Comparison of ENCODE assay signal across 8 cellular contexts in the genomic region with DNA sequence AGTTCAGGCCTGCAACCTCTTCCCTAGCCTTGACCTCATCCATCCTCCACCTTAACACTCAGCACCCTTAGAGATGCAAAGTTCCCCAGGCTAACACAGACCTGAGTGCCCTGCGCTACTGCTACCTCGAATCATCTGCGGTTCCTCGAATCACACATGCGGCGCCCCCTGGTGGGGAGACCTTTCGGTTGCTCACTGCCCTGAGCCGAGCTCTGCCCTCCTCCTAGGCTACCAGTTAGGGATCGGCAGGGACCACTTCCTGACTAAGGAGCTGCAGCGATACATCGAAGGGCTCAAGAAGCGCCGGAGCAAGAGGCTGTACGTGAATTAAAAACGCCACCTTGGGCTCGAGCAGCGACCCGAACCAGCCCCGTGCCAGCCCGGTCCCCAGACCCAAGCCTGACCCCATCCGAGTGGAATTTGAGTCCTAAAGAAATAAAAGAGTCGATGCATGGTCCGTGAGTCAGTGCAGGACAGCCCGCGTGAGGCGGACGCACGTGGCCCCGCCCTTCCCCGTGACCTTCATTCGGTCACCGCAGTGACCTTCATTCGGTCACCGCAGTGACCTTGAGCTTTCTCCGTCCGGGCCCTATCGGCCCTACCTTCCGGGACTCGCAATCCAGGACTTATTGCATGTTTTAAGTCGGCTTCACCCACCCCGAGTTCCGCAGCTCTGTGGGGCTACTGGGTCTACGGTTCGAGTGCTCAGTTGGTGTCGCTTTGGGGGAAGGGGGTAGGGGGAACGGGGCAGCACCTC. TPM values are rescaled to one million over a fixed set of nuclear protein-coding genes. Genes with fewer than 3 reads are reported as not detected.
DNase-seq lines count a peak whose midpoint lies in the region; ATAC-seq and TF ChIP-seq lines count a peak whose summit lies in the region.

No MANE protein-coding gene starts in this region.

- no peaks in the 10 kb centered on the region for H3K9me3 ChIP-seq in DOHH2 (ENCODE audit: control insufficient read depth, insufficient read depth, low read length)

- H3F3A ChIP-seq in DOHH2 (ENCODE audit: control insufficient read depth, insufficient read depth): no peaks in the 10 kb centered on the region; the same call in 1 of the 2 replicates

- H3K9me2 ChIP-seq in DOHH2 (replicated peaks; ENCODE audit: control insufficient read depth, low read length): no peaks in the 10 kb centered on the region

- peak; percentile 22 for ATAC-seq in GM21786 (IDR thresholded peaks at IDR 0.05; ENCODE audit: unreplicated experiment)
- ATAC-seq in naive thymus-derived CD8-positive, alpha-beta T cell: peak; percentile 33 to 39

- H3K36me3 Mint-ChIP-seq in naive thymus-derived CD8-positive, alpha-beta T cell: peaks cover 0 to 12% (median 0%) of the 10 kb centered on the region in 3 donors

- no peaks in the 10 kb centered on the region for H4K20me1 ChIP-seq in DOHH2 (ENCODE audit: control insufficient read depth, insufficient read depth, low read depth, low read length)

- peaks cover 29% of the 10 kb centered on the region for H3K36me3 ChIP-seq in DOHH2 (ENCODE audit: control insufficient read depth, low read length)

- peaks cover 35% of the 10 kb centered on the region for H3K79me2 ChIP-seq in DOHH2 (ENCODE audit: control insufficient read depth, low read length)

- H3K4me2 ChIP-seq in DOHH2 (ENCODE audit: low read length): peak overlapping the region; percentile 89

- H3K27ac ChIP-seq in DOHH2 (ENCODE audit: low read depth, low read length): peak overlapping the region; percentile 88

- peaks cover 41% of the 10 kb centered on the region for H3K4me1 ChIP-seq in DOHH2 (ENCODE audit: control insufficient read depth, low read length)

- H3K4me1 Mint-ChIP-seq in naive thymus-derived CD8-positive, alpha-beta T cell: peaks cover 22 to 47% (median 43%) of the 10 kb centered on the region in 4 donors

- peaks cover 12 to 18% (median 14%) of the 10 kb centered on the region in 5 donors for H3K27me3 Mint-ChIP-seq in naive thymus-derived CD8-positive, alpha-beta T cell

- peak overlapping the region; percentile 85 to 97 (median 93) for H3K4me3 Mint-ChIP-seq in naive thymus-derived CD8-positive, alpha-beta T cell

- TF ChIP-seq CTCF in DOHH2 (IDR thresholded peaks at IDR 0.05; ENCODE audit: low read depth, low read length, poor library complexity, severe bottlenecking) (peak; percentile 99), fibroblast of mammary gland (conservative IDR thresholded peaks at IDR 0.05; ENCODE audit: control insufficient read depth, insufficient read depth, low read depth, low read length) (peak; percentile 86)

- peak; percentile 89 for DNase-seq in LHCN-M2 (ENCODE audit: low read depth)
- peak; percentile 85 for DNase-seq in RPMI7951 (ENCODE audit: low read depth)
- peak; percentile 86 to 96 for DNase-seq in activated T-helper 1 cell treated with anti-CD3 and anti-CD28 coated beads, Interleukin-2, amount 50 U/mL, for 16 hours (ENCODE audit: low read depth in 1 of 2, low spot score in 1 of 2)
- peak; percentile 89 for DNase-seq in fibroblast of mammary gland (ENCODE audit: low read depth)
- peak; percentile 83 to 95 (median 90) for DNase-seq in naive thymus-derived CD8-positive, alpha-beta T cell
- peak; percentile 77 to 92 (median 87) for DNase-seq in stimulated activated naive CD4-positive, alpha-beta T cell (lab: John Stamatoyannopoulos, UW)

- peak overlapping the region; percentile 86 for H3K4me3 ChIP-seq in DOHH2 (ENCODE audit: low read length)
- peak overlapping the region; percentile 59 for H3K4me3 ChIP-seq in fibroblast of mammary gland (ENCODE audit: control insufficient read depth, low read depth, low read length)

- peaks cover 15% of the 10 kb centered on the region for H3K27me3 ChIP-seq in DOHH2 (ENCODE audit: control insufficient read depth, low read length)

- peak overlapping the region; percentile 87 to 98 (median 95) for H3K27ac Mint-ChIP-seq in naive thymus-derived CD8-positive, alpha-beta T cell

- H3K9me3 Mint-ChIP-seq in naive thymus-derived CD8-positive, alpha-beta T cell: no peaks in the 10 kb centered on the region

- POLR2A ChIA-PET in naive thymus-derived CD8-positive, alpha-beta T cell (lab: Charles Lee): interaction anchor here (0.7 to 7.5 kb wide), 23 partner anchors 13 to 791 kb away, joined by 3 to 113 read pairs (median 5); partner anchors contain the start of genes BAD, FERMT3, FKBP2 and GPR137

RNA-seq across cellular contexts. Expression of gene ESRRA, which starts 0.8 kb away (rescaled TPM):
- 58.2 and 59.8 TPM in 2 replicates for total RNA-seq in LHCN-M2 (2014; rRNA removed)
- polyA plus RNA-seq in LHCN-M2 (2012): 21.6 TPM
- total RNA-seq in RPMI7951 (2014; rRNA removed; shearing (Covaris generic)): 7.4 and 10.8 TPM in 2 replicates
- total RNA-seq in naive thymus-derived CD8-positive, alpha-beta T cell: 10 to 100 TPM; 19.9 to 24.9 TPM
- polyA plus RNA-seq in naive thymus-derived CD8-positive, alpha-beta T cell: 1 to 10 TPM; 3.5 to 9.1 (median 4.8) TPM

RNA-seq across cellular contexts. Expression of gene CATSPERZ, which starts 4.3 kb away (rescaled TPM):
- total RNA-seq in LHCN-M2 (2014; rRNA removed): 0.29 TPM in 1 of 2 replicates, not detected in the other
- polyA plus RNA-seq in LHCN-M2 (2012): 0.17 TPM
- total RNA-seq in RPMI7951 (2014; rRNA removed; shearing (Covaris generic)): 0.68 and 1.7 TPM in 2 replicates
- not detected for total RNA-seq in naive thymus-derived CD8-positive, alpha-beta T cell
- polyA plus RNA-seq in naive thymus-derived CD8-positive, alpha-beta T cell: not detected

RNA-seq across cellular contexts. Expression of gene TRMT112, which starts 12.9 kb away (rescaled TPM):
- total RNA-seq in LHCN-M2 (2014; rRNA removed): 261 and 366 TPM in 2 replicates
- polyA plus RNA-seq in LHCN-M2 (2012): 391 TPM
- 434 and 545 TPM in 2 replicates for total RNA-seq in RPMI7951 (2014; rRNA removed; shearing (Covaris generic))
- total RNA-seq in naive thymus-derived CD8-positive, alpha-beta T cell: 100 to 1,000 TPM; 159 to 162 TPM
- 100 to 1,000 TPM; 509 to 524 (median 515) TPM for polyA plus RNA-seq in naive thymus-derived CD8-positive, alpha-beta T cell

RNA-seq across cellular contexts. Expression of gene KCNK4, which starts 13.4 kb away (rescaled TPM):
- not detected in 2 replicates for total RNA-seq in LHCN-M2 (2014; rRNA removed)
- not detected for polyA plus RNA-seq in LHCN-M2 (2012)
- not detected in 2 replicates for total RNA-seq in RPMI7951 (2014; rRNA removed; shearing (Covaris generic))
- not detected for total RNA-seq in naive thymus-derived CD8-positive, alpha-beta T cell
- polyA plus RNA-seq in naive thymus-derived CD8-positive, alpha-beta T cell: not detected

RNA-seq across cellular contexts. Expression of gene PRDX5, which starts 13.4 kb away (rescaled TPM):
- 215 and 240 TPM in 2 replicates for total RNA-seq in LHCN-M2 (2014; rRNA removed)
- 527 TPM for polyA plus RNA-seq in LHCN-M2 (2012)
- total RNA-seq in RPMI7951 (2014; rRNA removed; shearing (Covaris generic)): 245 and 355 TPM in 2 replicates
- 10 to 100 TPM; 47.5 to 51.5 TPM for total RNA-seq in naive thymus-derived CD8-positive, alpha-beta T cell
- 100 to 1,000 TPM; 186 to 239 (median 206) TPM for polyA plus RNA-seq in naive thymus-derived CD8-positive, alpha-beta T cell

Comparison
In these comparisons a context has a peak if more than half of its experiments do, and no peak if none do; other contexts are left out.
1. Peak in every context shown above with its lines: DNase-seq, ATAC-seq, H3K4me3 ChIP-seq and H3K27ac ChIP-seq.